In genomic region chr10:102133373-102134195, GRCh38 we compare ENCODE assay signal across 1 cellular context.
TF ChIP-seq lines count a peak whose summit lies in the region.

No MANE protein-coding gene starts in this region.

TF ChIP-seq in HepG2, 621 proteins besides CTCF, POLR2A, EP300 and RAD21 (continued from another document and continues in another):
- TF ChIP-seq AFF4 (CRISPR knock-in tag; IDR thresholded peaks at IDR 0.05) (no peak), TBL1XR1 (IDR thresholded peaks at IDR 0.05; ENCODE audit: borderline replicate concordance, low read length, partially characterized antibody) (no peak), ZNF678 (CRISPR knock-in tag; IDR thresholded peaks at IDR 0.05) (no peak), HNF4A (CRISPR knock-in tag; IDR thresholded peaks at IDR 0.05) (peak; percentile 37), ZNF441 (CRISPR knock-in tag; IDR thresholded peaks at IDR 0.05; ENCODE audit: borderline replicate concordance) (no peak; the same call in 1 of the 2 replicates), ZNF362 (CRISPR knock-in tag; IDR thresholded peaks at IDR 0.05; ENCODE audit: borderline replicate concordance) (no peak), RAD51 (IDR thresholded peaks at IDR 0.05; ENCODE audit: borderline replicate concordance) (no peak), ZFP91 (CRISPR knock-in tag; IDR thresholded peaks at IDR 0.05; ENCODE audit: borderline replicate concordance) (no peak; the same call in 1 of the 2 replicates), TEAD3 (CRISPR knock-in tag; optimal IDR thresholded peaks at IDR 0.05; ENCODE audit: borderline replicate concordance) (no peak), ZSCAN22 (CRISPR knock-in tag; IDR thresholded peaks at IDR 0.05) (no peak), RXRB (CRISPR knock-in tag; IDR thresholded peaks at IDR 0.05; ENCODE audit: borderline replicate concordance) (no peak), NFE2L2 (IDR thresholded peaks at IDR 0.05; ENCODE audit: low read length) (no peak), GTF2F1 (IDR thresholded peaks at IDR 0.05; ENCODE audit: low read length) (no peak), KLF9 (CRISPR knock-in tag; IDR thresholded peaks at IDR 0.05; ENCODE audit: low read depth) (peak; percentile 63; the same call in 1 of the 2 replicates), LCORL (IDR thresholded peaks at IDR 0.05) (no peak), LCORL (CRISPR knock-in tag; IDR thresholded peaks at IDR 0.05) (no peak), ZNF800 (CRISPR knock-in tag; IDR thresholded peaks at IDR 0.05) (no peak; the same call in 1 of the 2 replicates), TIGD3 (CRISPR knock-in tag; IDR thresholded peaks at IDR 0.05; ENCODE audit: borderline replicate concordance) (no peak), GZF1 (CRISPR knock-in tag; IDR thresholded peaks at IDR 0.05) (peak; percentile 54; the same call in 1 of the 2 replicates), NFIC (IDR thresholded peaks at IDR 0.05; ENCODE audit: low read length) (no peak), KLF13 (CRISPR knock-in tag; IDR thresholded peaks at IDR 0.05) (no peak), ZNF18 (CRISPR knock-in tag; IDR thresholded peaks at IDR 0.05; ENCODE audit: insufficient replicate concordance) (no peak), IKZF5 (CRISPR knock-in tag; IDR thresholded peaks at IDR 0.05) (no peak), ADNP (CRISPR knock-in tag; IDR thresholded peaks at IDR 0.05) (no peak), SALL1 (CRISPR knock-in tag; IDR thresholded peaks at IDR 0.05) (peak; percentile 42), TEF (CRISPR knock-in tag; IDR thresholded peaks at IDR 0.05) (no peak), KLF12 (CRISPR knock-in tag; IDR thresholded peaks at IDR 0.05; ENCODE audit: borderline replicate concordance) (peak; percentile 46; the same call in 1 of the 2 replicates), SOX5 (CRISPR knock-in tag; IDR thresholded peaks at IDR 0.05; ENCODE audit: borderline replicate concordance) (no peak), SIN3A (IDR thresholded peaks at IDR 0.05; ENCODE audit: borderline replicate concordance, low read depth, low read length) (peak; percentile 85; the same call in 1 of the 2 replicates), MZF1 (CRISPR knock-in tag; IDR thresholded peaks at IDR 0.05; ENCODE audit: borderline replicate concordance) (no peak), ZNF891 (CRISPR knock-in tag; IDR thresholded peaks at IDR 0.05) (no peak), ZNF280B (CRISPR knock-in tag; IDR thresholded peaks at IDR 0.05; ENCODE audit: borderline replicate concordance) (no peak), FOXO4 (CRISPR knock-in tag; conservative IDR thresholded peaks at IDR 0.05) (0 out of 2 replicates have a peak, but pooled peaks have one; percentile 56), PAXIP1 (CRISPR knock-in tag; conservative IDR thresholded peaks at IDR 0.05) (no peak; the same call in 1 of the 2 replicates), GMEB2 (CRISPR knock-in tag; IDR thresholded peaks at IDR 0.05; ENCODE audit: low read depth) (no peak)
